Comparison of ENCODE assay signal across 1 cellular context in the genomic region with DNA sequence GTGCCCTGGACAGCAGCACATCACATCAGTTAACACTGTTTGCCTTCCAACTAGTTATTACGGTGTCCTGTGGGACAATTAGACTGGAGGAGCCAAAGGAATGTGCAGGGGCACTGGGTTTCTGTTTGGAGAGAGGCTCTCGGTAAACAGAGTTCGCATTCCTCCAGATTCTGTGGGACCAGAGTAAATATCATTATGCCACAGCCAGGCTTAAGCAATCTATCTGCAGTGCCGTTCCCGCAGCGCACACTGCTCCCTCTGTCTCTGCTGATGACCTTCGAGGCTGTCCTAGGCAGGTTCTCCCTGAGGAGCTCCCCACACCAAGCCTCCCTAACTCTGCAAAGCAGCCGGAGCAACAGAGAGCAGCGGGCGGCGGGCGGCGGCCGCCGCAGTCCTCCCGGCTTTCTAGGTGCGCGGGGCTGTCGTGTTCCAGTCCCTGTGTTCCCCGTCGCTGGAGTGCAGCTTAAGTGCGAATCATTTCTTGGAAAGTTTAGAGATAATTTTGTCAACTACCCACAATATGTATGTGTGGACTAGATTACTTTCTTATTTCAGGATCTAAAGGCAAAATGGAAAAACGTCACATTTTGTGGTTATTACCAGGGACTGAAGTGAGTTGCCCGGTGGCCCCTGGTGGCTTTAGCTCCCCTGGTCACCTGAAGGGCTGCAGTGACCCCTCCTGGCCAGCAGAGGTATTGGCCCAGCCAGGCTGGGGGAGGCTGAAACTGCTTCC.
A peak's percentile ranks its signal among the peaks of the same experiment; 100 is the strongest.
TF ChIP-seq lines count a peak whose summit lies in the region.

No MANE protein-coding gene starts in this region.

TF ChIP-seq in K562, 482 proteins besides CTCF, POLR2A, EP300 and RAD21 (continued from another document and continues in another):
- TF ChIP-seq, protein P1, sequence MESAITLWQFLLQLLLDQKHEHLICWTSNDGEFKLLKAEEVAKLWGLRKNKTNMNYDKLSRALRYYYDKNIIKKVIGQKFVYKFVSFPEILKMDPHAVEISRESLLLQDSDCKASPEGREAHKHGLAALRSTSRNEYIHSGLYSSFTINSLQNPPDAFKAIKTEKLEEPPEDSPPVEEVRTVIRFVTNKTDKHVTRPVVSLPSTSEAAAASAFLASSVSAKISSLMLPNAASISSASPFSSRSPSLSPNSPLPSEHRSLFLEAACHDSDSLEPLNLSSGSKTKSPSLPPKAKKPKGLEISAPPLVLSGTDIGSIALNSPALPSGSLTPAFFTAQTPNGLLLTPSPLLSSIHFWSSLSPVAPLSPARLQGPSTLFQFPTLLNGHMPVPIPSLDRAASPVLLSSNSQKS (CRISPR knock-in tag; IDR thresholded peaks at IDR 0.05) = no peak
- TF ChIP-seq TCF7L2 (IDR thresholded peaks at IDR 0.05; ENCODE audit: low read depth, low read length) = no peak
- TF ChIP-seq PHB (CRISPR knock-in tag; IDR thresholded peaks at IDR 0.05) = no peak
- no peak for TF ChIP-seq MXI1 (IDR thresholded peaks at IDR 0.05; ENCODE audit: low read depth, low read length)
- TF ChIP-seq, protein P2, sequence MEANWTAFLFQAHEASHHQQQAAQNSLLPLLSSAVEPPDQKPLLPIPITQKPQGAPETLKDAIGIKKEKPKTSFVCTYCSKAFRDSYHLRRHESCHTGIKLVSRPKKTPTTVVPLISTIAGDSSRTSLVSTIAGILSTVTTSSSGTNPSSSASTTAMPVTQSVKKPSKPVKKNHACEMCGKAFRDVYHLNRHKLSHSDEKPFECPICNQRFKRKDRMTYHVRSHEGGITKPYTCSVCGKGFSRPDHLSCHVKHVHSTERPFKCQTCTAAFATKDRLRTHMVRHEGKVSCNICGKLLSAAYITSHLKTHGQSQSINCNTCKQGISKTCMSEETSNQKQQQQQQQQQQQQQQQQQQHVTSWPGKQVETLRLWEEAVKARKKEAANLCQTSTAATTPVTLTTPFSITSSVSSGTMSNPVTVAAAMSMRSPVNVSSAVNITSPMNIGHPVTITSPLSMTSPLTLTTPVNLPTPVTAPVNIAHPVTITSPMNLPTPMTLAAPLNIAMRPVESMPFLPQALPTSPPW (CRISPR knock-in tag; IDR thresholded peaks at IDR 0.05) = peak; percentile 33; the same call in 1 of the 2 replicates
- TF ChIP-seq, protein P3, sequence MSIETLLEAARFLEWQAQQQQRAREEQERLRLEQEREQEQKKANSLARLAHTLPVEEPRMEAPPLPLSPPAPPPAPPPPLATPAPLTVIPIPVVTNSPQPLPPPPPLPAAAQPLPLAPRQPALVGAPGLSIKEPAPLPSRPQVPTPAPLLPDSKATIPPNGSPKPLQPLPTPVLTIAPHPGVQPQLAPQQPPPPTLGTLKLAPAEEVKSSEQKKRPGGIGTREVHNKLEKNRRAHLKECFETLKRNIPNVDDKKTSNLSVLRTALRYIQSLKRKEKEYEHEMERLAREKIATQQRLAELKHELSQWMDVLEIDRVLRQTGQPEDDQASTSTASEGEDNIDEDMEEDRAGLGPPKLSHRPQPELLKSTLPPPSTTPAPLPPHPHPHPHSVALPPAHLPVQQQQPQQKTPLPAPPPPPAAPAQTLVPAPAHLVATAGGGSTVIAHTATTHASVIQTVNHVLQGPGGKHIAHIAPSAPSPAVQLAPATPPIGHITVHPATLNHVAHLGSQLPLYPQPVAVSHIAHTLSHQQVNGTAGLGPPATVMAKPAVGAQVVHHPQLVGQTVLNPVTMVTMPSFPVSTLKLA (conservative IDR thresholded peaks at IDR 0.05) = peak in 1 of 2 experiments; percentile 35; a peak in 1 of 4 replicates
- TF ChIP-seq PYGO2 (tag; IDR thresholded peaks at IDR 0.05) = no peak
- TF ChIP-seq, protein P4, sequence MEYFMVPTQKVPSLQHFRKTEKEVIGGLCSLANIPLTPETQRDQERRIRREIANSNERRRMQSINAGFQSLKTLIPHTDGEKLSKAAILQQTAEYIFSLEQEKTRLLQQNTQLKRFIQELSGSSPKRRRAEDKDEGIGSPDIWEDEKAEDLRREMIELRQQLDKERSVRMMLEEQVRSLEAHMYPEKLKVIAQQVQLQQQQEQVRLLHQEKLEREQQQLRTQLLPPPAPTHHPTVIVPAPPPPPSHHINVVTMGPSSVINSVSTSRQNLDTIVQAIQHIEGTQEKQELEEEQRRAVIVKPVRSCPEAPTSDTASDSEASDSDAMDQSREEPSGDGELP (CRISPR knock-in tag; IDR thresholded peaks at IDR 0.05; ENCODE audit: borderline replicate concordance) = peak; percentile 81
- TF ChIP-seq DACH1 (IDR thresholded peaks at IDR 0.05; ENCODE audit: partially characterized antibody) = no peak
- TF ChIP-seq NONO (IDR thresholded peaks at IDR 0.05; ENCODE audit: low read depth in 2 of 2, low read length in 1 of 2) = peak in 1 of 2 experiments; percentile 75; a peak in 2 of 4 replicates
- no peak for TF ChIP-seq RAD51 (IDR thresholded peaks at IDR 0.05; ENCODE audit: borderline replicate concordance, low read depth)
- no peak for TF ChIP-seq ELF4 (CRISPR knock-in tag; IDR thresholded peaks at IDR 0.05)
- no peak for TF ChIP-seq ZNF121 (CRISPR knock-in tag; conservative IDR thresholded peaks at IDR 0.05)
- TF ChIP-seq C11orf30 (IDR thresholded peaks at IDR 0.05; ENCODE audit: low read depth) = no peak
- TF ChIP-seq ZNF79 (CRISPR knock-in tag; IDR thresholded peaks at IDR 0.05; ENCODE audit: low read depth) = no peak
- TF ChIP-seq KDM5B (IDR thresholded peaks at IDR 0.05; ENCODE audit: insufficient replicate concordance, low read depth, low read length) = no peak
- TF ChIP-seq ZNF707 (CRISPR knock-in tag; conservative IDR thresholded peaks at IDR 0.05) = no peak
- TF ChIP-seq, protein P5, sequence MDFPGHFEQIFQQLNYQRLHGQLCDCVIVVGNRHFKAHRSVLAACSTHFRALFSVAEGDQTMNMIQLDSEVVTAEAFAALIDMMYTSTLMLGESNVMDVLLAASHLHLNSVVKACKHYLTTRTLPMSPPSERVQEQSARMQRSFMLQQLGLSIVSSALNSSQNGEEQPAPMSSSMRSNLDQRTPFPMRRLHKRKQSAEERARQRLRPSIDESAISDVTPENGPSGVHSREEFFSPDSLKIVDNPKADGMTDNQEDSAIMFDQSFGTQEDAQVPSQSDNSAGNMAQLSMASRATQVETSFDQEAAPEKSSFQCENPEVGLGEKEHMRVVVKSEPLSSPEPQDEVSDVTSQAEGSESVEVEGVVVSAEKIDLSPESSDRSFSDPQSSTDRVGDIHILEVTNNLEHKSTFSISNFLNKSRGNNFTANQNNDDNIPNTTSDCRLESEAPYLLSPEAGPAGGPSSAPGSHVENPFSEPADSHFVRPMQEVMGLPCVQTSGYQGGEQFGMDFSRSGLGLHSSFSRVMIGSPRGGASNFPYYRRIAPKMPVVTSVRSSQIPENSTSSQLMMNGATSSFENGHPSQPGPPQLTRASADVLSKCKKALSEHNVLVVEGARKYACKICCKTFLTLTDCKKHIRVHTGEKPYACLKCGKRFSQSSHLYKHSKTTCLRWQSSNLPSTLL (IDR thresholded peaks at IDR 0.05) = no peak
- TF ChIP-seq RFX1 (IDR thresholded peaks at IDR 0.05) = no peak
- TF ChIP-seq HDAC2 (IDR thresholded peaks at IDR 0.05) = no peak
- no peak for TF ChIP-seq ZFPM2 (CRISPR knock-in tag; IDR thresholded peaks at IDR 0.05)
- TF ChIP-seq, protein P6, sequence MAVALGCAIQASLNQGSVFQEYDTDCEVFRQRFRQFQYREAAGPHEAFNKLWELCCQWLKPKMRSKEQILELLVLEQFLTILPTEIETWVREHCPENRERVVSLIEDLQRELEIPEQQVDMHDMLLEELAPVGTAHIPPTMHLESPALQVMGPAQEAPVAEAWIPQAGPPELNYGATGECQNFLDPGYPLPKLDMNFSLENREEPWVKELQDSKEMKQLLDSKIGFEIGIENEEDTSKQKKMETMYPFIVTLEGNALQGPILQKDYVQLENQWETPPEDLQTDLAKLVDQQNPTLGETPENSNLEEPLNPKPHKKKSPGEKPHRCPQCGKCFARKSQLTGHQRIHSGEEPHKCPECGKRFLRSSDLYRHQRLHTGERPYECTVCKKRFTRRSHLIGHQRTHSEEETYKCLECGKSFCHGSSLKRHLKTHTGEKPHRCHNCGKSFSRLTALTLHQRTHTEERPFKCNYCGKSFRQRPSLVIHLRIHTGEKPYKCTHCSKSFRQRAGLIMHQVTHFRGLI (CRISPR knock-in tag; IDR thresholded peaks at IDR 0.05) = no peak
- TF ChIP-seq BCL6 (CRISPR knock-in tag; IDR thresholded peaks at IDR 0.05) = no peak
- no peak for TF ChIP-seq MTF1 (CRISPR knock-in tag; IDR thresholded peaks at IDR 0.05; ENCODE audit: borderline replicate concordance)
- no peak for TF ChIP-seq ZFX (CRISPR knock-in tag; IDR thresholded peaks at IDR 0.05)
- no peak for TF ChIP-seq ZNF311 (CRISPR knock-in tag; IDR thresholded peaks at IDR 0.05)
- 0 out of 4 replicates have a peak, but pooled peaks of 1 of the 2 experiments have one; percentile 39 for TF ChIP-seq FOXA3 (CRISPR knock-in tag; conservative IDR thresholded peaks at IDR 0.05 in 1 of 2, IDR thresholded peaks at IDR 0.05 in 1 of 2)
- TF ChIP-seq POLR2AphosphoS2 (IDR thresholded peaks at IDR 0.05; ENCODE audit: low read length) = no peak
- no peak for TF ChIP-seq NUFIP1 (IDR thresholded peaks at IDR 0.05; ENCODE audit: partially characterized antibody)
- TF ChIP-seq, protein P7, sequence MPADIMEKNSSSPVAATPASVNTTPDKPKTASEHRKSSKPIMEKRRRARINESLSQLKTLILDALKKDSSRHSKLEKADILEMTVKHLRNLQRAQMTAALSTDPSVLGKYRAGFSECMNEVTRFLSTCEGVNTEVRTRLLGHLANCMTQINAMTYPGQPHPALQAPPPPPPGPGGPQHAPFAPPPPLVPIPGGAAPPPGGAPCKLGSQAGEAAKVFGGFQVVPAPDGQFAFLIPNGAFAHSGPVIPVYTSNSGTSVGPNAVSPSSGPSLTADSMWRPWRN (IDR thresholded peaks at IDR 0.05; ENCODE audit: low read depth) = no peak
- TF ChIP-seq ZC3H8 (IDR thresholded peaks at IDR 0.05) = no peak
- TF ChIP-seq ASH1L (IDR thresholded peaks at IDR 0.05; ENCODE audit: borderline replicate concordance, low read depth, partially characterized antibody) = no peak
- TF ChIP-seq FOXJ3 (CRISPR knock-in tag; IDR thresholded peaks at IDR 0.05) = no peak
- TF ChIP-seq, protein P8, sequence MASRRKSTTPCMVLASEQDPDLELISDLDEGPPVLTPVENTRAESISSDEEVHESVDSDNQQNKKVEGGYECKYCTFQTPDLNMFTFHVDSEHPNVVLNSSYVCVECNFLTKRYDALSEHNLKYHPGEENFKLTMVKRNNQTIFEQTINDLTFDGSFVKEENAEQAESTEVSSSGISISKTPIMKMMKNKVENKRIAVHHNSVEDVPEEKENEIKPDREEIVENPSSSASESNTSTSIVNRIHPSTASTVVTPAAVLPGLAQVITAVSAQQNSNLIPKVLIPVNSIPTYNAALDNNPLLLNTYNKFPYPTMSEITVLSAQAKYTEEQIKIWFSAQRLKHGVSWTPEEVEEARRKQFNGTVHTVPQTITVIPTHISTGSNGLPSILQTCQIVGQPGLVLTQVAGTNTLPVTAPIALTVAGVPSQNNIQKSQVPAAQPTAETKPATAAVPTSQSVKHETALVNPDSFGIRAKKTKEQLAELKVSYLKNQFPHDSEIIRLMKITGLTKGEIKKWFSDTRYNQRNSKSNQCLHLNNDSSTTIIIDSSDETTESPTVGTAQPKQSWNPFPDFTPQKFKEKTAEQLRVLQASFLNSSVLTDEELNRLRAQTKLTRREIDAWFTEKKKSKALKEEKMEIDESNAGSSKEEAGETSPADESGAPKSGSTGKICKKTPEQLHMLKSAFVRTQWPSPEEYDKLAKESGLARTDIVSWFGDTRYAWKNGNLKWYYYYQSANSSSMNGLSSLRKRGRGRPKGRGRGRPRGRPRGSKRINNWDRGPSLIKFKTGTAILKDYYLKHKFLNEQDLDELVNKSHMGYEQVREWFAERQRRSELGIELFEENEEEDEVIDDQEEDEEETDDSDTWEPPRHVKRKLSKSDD (conservative IDR thresholded peaks at IDR 0.05; ENCODE audit: low read length) = no peak
- TF ChIP-seq ERF (CRISPR knock-in tag; IDR thresholded peaks at IDR 0.05) = no peak
- TF ChIP-seq NRF1 (conservative IDR thresholded peaks at IDR 0.05 in 1 of 2, IDR thresholded peaks at IDR 0.05 in 1 of 2) = peak; percentile 56 to 62
- TF ChIP-seq BCOR (IDR thresholded peaks at IDR 0.05) = no peak
- peak; percentile 38; the same call in 1 of the 2 replicates for TF ChIP-seq JUND (IDR thresholded peaks at IDR 0.05; ENCODE audit: borderline replicate concordance, low read depth, low read length)
- no peak for TF ChIP-seq JUND (tag; IDR thresholded peaks at IDR 0.05; ENCODE audit: borderline replicate concordance, low read depth, low read length)
- TF ChIP-seq, protein P9, sequence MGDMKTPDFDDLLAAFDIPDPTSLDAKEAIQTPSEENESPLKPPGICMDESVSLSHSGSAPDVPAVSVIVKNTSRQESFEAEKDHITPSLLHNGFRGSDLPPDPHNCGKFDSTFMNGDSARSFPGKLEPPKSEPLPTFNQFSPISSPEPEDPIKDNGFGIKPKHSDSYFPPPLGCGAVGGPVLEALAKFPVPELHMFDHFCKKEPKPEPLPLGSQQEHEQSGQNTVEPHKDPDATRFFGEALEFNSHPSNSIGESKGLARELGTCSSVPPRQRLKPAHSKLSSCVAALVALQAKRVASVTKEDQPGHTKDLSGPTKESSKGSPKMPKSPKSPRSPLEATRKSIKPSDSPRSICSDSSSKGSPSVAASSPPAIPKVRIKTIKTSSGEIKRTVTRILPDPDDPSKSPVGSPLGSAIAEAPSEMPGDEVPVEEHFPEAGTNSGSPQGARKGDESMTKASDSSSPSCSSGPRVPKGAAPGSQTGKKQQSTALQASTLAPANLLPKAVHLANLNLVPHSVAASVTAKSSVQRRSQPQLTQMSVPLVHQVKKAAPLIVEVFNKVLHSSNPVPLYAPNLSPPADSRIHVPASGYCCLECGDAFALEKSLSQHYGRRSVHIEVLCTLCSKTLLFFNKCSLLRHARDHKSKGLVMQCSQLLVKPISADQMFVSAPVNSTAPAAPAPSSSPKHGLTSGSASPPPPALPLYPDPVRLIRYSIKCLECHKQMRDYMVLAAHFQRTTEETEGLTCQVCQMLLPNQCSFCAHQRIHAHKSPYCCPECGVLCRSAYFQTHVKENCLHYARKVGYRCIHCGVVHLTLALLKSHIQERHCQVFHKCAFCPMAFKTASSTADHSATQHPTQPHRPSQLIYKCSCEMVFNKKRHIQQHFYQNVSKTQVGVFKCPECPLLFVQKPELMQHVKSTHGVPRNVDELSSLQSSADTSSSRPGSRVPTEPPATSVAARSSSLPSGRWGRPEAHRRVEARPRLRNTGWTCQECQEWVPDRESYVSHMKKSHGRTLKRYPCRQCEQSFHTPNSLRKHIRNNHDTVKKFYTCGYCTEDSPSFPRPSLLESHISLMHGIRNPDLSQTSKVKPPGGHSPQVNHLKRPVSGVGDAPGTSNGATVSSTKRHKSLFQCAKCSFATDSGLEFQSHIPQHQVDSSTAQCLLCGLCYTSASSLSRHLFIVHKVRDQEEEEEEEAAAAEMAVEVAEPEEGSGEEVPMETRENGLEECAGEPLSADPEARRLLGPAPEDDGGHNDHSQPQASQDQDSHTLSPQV (IDR thresholded peaks at IDR 0.05) = 0 out of 2 replicates have a peak, but pooled peaks have one; percentile 39
- peak; percentile 86; the same call in 1 of the 2 replicates for TF ChIP-seq STAG1 (CRISPR knock-in tag; IDR thresholded peaks at IDR 0.05; ENCODE audit: borderline replicate concordance)
